Comparison of ENCODE assay signal across 9 cellular contexts in the genomic region with DNA sequence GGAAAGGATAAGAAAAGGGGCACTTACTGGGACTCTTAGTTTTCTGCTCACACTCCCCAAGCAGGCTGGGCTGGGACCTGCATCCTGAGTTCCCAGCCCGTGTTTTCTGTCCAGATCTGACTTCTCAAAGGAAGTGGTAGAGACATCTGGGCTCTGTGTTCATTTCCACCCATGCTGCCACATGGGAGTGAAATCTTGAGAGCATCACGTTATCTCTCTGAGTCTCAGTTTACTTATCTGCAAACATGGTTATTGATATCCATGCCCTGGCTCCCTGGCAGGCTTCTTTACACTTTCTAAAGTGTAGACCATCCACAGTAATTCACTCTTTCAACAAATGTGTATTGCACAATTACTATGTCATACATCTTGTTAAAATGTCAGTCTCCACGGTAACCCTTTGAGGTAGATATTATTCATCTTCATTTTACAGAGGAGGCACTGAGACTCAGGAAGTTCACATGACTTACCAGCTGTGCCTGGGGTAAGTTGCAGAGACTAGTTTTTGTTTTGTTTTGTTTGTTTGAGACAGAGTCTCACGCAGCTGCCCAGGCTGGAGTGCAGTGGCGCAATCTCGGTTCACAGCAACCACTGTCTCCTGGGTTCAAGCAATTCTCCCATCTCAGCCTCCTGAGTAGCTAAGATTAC. TPM values are rescaled to one million over a fixed set of nuclear protein-coding genes. Genes with fewer than 3 reads are reported as not detected.
DNase-seq lines count a peak whose midpoint lies in the region; ATAC-seq and TF ChIP-seq lines count a peak whose summit lies in the region.
"Had no signal": no experiment of that assay in that cellular context is flagged by ENCODE, and none has a peak within 500 bp of the region (broad histone marks: within the 10 kb centered on the region; RNA-seq: fewer than 3 reads in every experiment).

No MANE protein-coding gene starts in this region.

- peaks cover 29% of the 10 kb centered on the region for H3K4me1 Mint-ChIP-seq in activated naive CD8-positive, alpha-beta T cell treated with anti-CD3 and anti-CD28 coated beads for 36 hours
- H3K4me1 Mint-ChIP-seq in naive thymus-derived CD4-positive, alpha-beta T cell = peaks cover 20 to 59% (median 40%) of the 10 kb centered on the region in 7 donors

- peak overlapping the region; percentile 64 for H3K4me3 Mint-ChIP-seq in activated naive CD8-positive, alpha-beta T cell treated with anti-CD3 and anti-CD28 coated beads for 36 hours
- peak overlapping the region; percentile 71 to 91 (median 84) for H3K4me3 Mint-ChIP-seq in naive thymus-derived CD4-positive, alpha-beta T cell

- peak; percentile 11 for TF ChIP-seq POLR2A in GM19099 (IDR thresholded peaks at IDR 0.05; ENCODE audit: extremely low read depth, insufficient read length, low read depth)

- no peaks in the 10 kb centered on the region for H3K36me3 ChIP-seq in naive thymus-derived CD4-positive, alpha-beta T cell (ENCODE audit: control insufficient read depth in 2 of 3, insufficient read depth in 3 of 3, low read length in 3 of 3)
- H3K36me3 ChIP-seq: thoracic aorta had no signal

- H3K9me3 Mint-ChIP-seq in activated naive CD8-positive, alpha-beta T cell treated with anti-CD3 and anti-CD28 coated beads for 36 hours = no peaks in the 10 kb centered on the region
- H3K9me3 Mint-ChIP-seq in naive thymus-derived CD4-positive, alpha-beta T cell = peaks cover 0 to 2% (median 0%) of the 10 kb centered on the region in 11 donors

- H3K4me3 ChIP-seq in AG04449 (ENCODE audit: low read depth, low read length) = no peak overlapping the region
- H3K4me3 ChIP-seq in naive thymus-derived CD4-positive, alpha-beta T cell (ENCODE audit: low read length) = peak overlapping the region; percentile 9
- H3K4me3 ChIP-seq: thoracic aorta had no signal

- no peaks in the 10 kb centered on the region for H3K27me3 ChIP-seq in naive thymus-derived CD4-positive, alpha-beta T cell (ENCODE audit: control insufficient read depth in 2 of 2, insufficient read depth in 2 of 2, low read length in 2 of 2)

- peak; percentile 59 for ATAC-seq in naive thymus-derived CD4-positive, alpha-beta T cell
- ATAC-seq in HG02642 (IDR thresholded peaks at IDR 0.05; ENCODE audit: poor library complexity, unreplicated experiment) = no peak

- CTCF ChIA-PET in AG04449 (lab: Yijun Ruan, JAX) = interaction anchor here (0.8 to 1.1 kb wide), 2 partner anchors 10 to 138 kb away, joined by 4 to 5 read pairs; partner anchors contain the start of genes DCTPP1 and ZNF764
- CTCF ChIA-PET in naive thymus-derived CD4-positive, alpha-beta T cell (lab: Charles Lee) = interaction anchor here (0.7 to 1.0 kb wide), 2 partner anchors 11 to 100 kb away, joined by 4 to 6 read pairs; no protein-coding TSS in a partner anchor

- no peaks in the 10 kb centered on the region for H3K9me3 ChIP-seq in naive thymus-derived CD4-positive, alpha-beta T cell (ENCODE audit: control insufficient read depth in 2 of 3, low read length in 3 of 3)
- H3K9me3 ChIP-seq: thoracic aorta had no signal

- TF ChIP-seq CTCF in AG04449 (IDR thresholded peaks at IDR 0.05; ENCODE audit: insufficient read depth, low read length, missing control alignments) = no peak

- peak; percentile 19 for DNase-seq in AG04449 (ENCODE audit: low read depth, low spot score)
- DNase-seq in NCI-H510A treated with DMSO at 0.1 percent for 48 hours (lab: John Stamatoyannopoulos, UW) = peak; percentile 73
- DNase-seq in activated naive CD8-positive, alpha-beta T cell treated with anti-CD3 and anti-CD28 coated beads for 36 hours = peak; percentile 44
- DNase-seq in naive thymus-derived CD4-positive, alpha-beta T cell = peak in 8 of 9 donors; percentile 48 to 85 (median 78)
- DNase-seq in HuH-7.5 (ENCODE audit: low spot score) = no peak
- no peak for DNase-seq in superior temporal gyrus (ENCODE audit: extremely low spot score)

- H3K27ac Mint-ChIP-seq in activated naive CD8-positive, alpha-beta T cell treated with anti-CD3 and anti-CD28 coated beads for 36 hours = peak overlapping the region; percentile 85
- H3K27ac Mint-ChIP-seq in naive thymus-derived CD4-positive, alpha-beta T cell = peak overlapping the region; percentile 97 to 100 (median 99)

- peaks cover 36 to 38% of the 10 kb centered on the region in 2 donors for H3K4me1 ChIP-seq in naive thymus-derived CD4-positive, alpha-beta T cell (ENCODE audit: control insufficient read depth in 2 of 2, insufficient read depth in 2 of 2, low read length in 2 of 2)

- H3K27ac ChIP-seq in naive thymus-derived CD4-positive, alpha-beta T cell (ENCODE audit: low read depth, low read length) = peak overlapping the region; percentile 85
- H3K27ac ChIP-seq: thoracic aorta had no signal

- H3K36me3 Mint-ChIP-seq in activated naive CD8-positive, alpha-beta T cell treated with anti-CD3 and anti-CD28 coated beads for 36 hours = peaks cover 4% of the 10 kb centered on the region
- H3K36me3 Mint-ChIP-seq in naive thymus-derived CD4-positive, alpha-beta T cell = peaks cover 0 to 4% (median 0%) of the 10 kb centered on the region in 5 donors

- intact Hi-C loops in naive thymus-derived CD4-positive, alpha-beta T cell (cut with micrococcal nuclease) = loop anchor here in 1 of 2 donors (1.0 kb wide), 1 partner anchor 138 kb away; the partner anchor contains the start of gene DCTPP1

- POLR2A ChIA-PET in AG04449 (lab: Yijun Ruan, JAX) = interaction anchor here (0.6 kb wide), 1 partner anchor 42 kb away, joined by 3 read pairs; no protein-coding TSS in a partner anchor
- POLR2A ChIA-PET in naive thymus-derived CD4-positive, alpha-beta T cell (lab: Charles Lee) = interaction anchor here (0.6 to 3.2 kb wide), 18 partner anchors 10 to 539 kb away, joined by 3 to 18 read pairs (median 4); partner anchors contain the start of genes DCTPP1, FBRS, SEPTIN1 and ZNF747

- no peaks in the 10 kb centered on the region for H3K27me3 Mint-ChIP-seq in activated naive CD8-positive, alpha-beta T cell treated with anti-CD3 and anti-CD28 coated beads for 36 hours
- H3K27me3 Mint-ChIP-seq in naive thymus-derived CD4-positive, alpha-beta T cell = no peaks in the 10 kb centered on the region

RNA-seq across cellular contexts. Expression of gene ZNF688, which starts 3.4 kb away (rescaled TPM):
- total RNA-seq in activated naive CD8-positive, alpha-beta T cell treated with anti-CD3 and anti-CD28 coated beads for 36 hours = 1 to 10 TPM; 7.1 to 7.6 TPM
- total RNA-seq in naive thymus-derived CD4-positive, alpha-beta T cell = 10 to 100 TPM in 4 of 5 experiments, 1 to 10 TPM in 1; 8.8 to 24.3 (median 16.3) TPM
- polyA plus RNA-seq in naive thymus-derived CD4-positive, alpha-beta T cell = 10 to 100 TPM; 29.7 to 33.2 TPM

RNA-seq across cellular contexts. Expression of gene ZNF764, which starts 9.9 kb away (rescaled TPM):
- 10 to 100 TPM; 11.9 to 12.1 TPM for total RNA-seq in activated naive CD8-positive, alpha-beta T cell treated with anti-CD3 and anti-CD28 coated beads for 36 hours
- total RNA-seq in naive thymus-derived CD4-positive, alpha-beta T cell = 10 to 100 TPM; 11.9 to 20.9 (median 19.3) TPM
- 1 to 10 TPM; 4.5 to 6.8 TPM for polyA plus RNA-seq in naive thymus-derived CD4-positive, alpha-beta T cell

RNA-seq across cellular contexts. Expression of gene ZNF785, which starts 17.4 kb away (rescaled TPM):
- 1 to 10 TPM; 6.4 to 7.8 TPM for total RNA-seq in activated naive CD8-positive, alpha-beta T cell treated with anti-CD3 and anti-CD28 coated beads for 36 hours
- 10 to 100 TPM; 10.2 to 37.1 (median 21.4) TPM for total RNA-seq in naive thymus-derived CD4-positive, alpha-beta T cell
- 1 to 10 TPM; 2.6 to 4.4 TPM for polyA plus RNA-seq in naive thymus-derived CD4-positive, alpha-beta T cell

RNA-seq across cellular contexts. Expression of gene ZNF747, which starts 33.5 kb away (rescaled TPM):
- total RNA-seq in activated naive CD8-positive, alpha-beta T cell treated with anti-CD3 and anti-CD28 coated beads for 36 hours = 10 to 100 TPM; 10.9 to 11.2 TPM
- total RNA-seq in naive thymus-derived CD4-positive, alpha-beta T cell = 10 to 100 TPM in 4 of 5 experiments, 1 to 10 TPM in 1; 9.1 to 17.4 (median 13.8) TPM
- 10 to 100 TPM in 1 of 2 donors, 1 to 10 TPM in 1; 8.9 to 11.7 TPM for polyA plus RNA-seq in naive thymus-derived CD4-positive, alpha-beta T cell

RNA-seq across cellular contexts. Expression of gene ZNF768, which starts 41.7 kb away (rescaled TPM):
- total RNA-seq in activated naive CD8-positive, alpha-beta T cell treated with anti-CD3 and anti-CD28 coated beads for 36 hours = 10 to 100 TPM; 11.4 to 11.8 TPM
- 1 to 10 TPM; 6.0 to 8.5 (median 7.3) TPM for total RNA-seq in naive thymus-derived CD4-positive, alpha-beta T cell
- 1 to 10 TPM; 1.6 to 2.4 TPM for polyA plus RNA-seq in naive thymus-derived CD4-positive, alpha-beta T cell

Comparison
In these comparisons a context has a peak if more than half of its experiments do, and no peak if none do; other contexts are left out.
1. DNase-seq: peak in AG04449 (single experiment), NCI-H510A treated with DMSO at 0.1 percent for 48 hours (single experiment), activated naive CD8-positive, alpha-beta T cell treated with anti-CD3 and anti-CD28 coated beads for 36 hours (single experiment) and naive thymus-derived CD4-positive, alpha-beta T cell (8 of 9); none in HuH-7.5 (single experiment) and superior temporal gyrus (single experiment).